13 cellular contexts compared by ENCODE assay signal in the genomic region with DNA sequence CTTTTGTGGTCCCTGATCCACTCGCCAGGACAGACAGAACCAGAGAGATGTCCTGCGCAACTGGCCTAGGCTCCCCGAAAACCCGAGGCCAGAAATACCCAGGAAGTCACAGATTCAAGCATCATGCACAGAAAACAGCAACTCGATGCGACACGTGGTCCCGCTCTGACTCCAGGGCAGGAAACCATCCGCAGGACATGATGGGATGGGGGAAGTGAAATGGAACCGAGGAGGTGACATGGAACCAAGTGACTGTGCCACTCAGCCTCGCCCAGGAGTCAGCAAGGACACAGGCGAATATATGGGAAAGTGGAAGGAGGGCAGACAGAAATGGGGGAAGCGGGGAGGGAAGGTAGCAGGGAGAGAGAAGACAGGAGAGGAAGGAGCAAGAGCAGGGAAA. TPM values are rescaled to one million over a fixed set of nuclear protein-coding genes. Genes with fewer than 3 reads are reported as not detected.
DNase-seq lines count a peak whose midpoint lies in the region; ATAC-seq and TF ChIP-seq lines count a peak whose summit lies in the region.
"Had no signal": no experiment of that assay in that cellular context is flagged by ENCODE, and none has a peak within 500 bp of the region (broad histone marks: within the 10 kb centered on the region; RNA-seq: fewer than 3 reads in every experiment).

No MANE protein-coding gene starts in this region.

- peak overlapping the region; percentile 67 for H3K56ac ChIP-seq in mesendoderm (ENCODE audit: low read length)

- WGBS in mesendoderm (ENCODE audit: extremely low coverage, insufficient coverage, low lambda C conversion rate): no CpG with 5 or more reads among the region's 13 CpGs

- H4K8ac ChIP-seq in mesendoderm (ENCODE audit: low read depth, low read length): no peak overlapping the region

- no peak for DNase-seq in activated T-cell treated with anti-CD3 and anti-CD28 coated beads, Interleukin-2, amount 50 U/mL, for 4 hours
- DNase-seq in activated T-cell treated with anti-CD3 and anti-CD28 coated beads, Interleukin-2, amount 50 U/mL, for 1 hour: no peak
- DNase-seq in ascending aorta (ENCODE audit: low spot score in 2 of 2) (no peak), mesendoderm (no peak), SJCRH30 (no peak), DMS79 (lab: John Stamatoyannopoulos, UW) (no peak)
- DNase-seq in stimulated activated naive CD4-positive, alpha-beta T cell (lab: John Stamatoyannopoulos, UW): no peak
- DNase-seq: activated CD4-positive, CD25-positive, alpha-beta regulatory T cell treated with anti-CD3 and anti-CD28 coated beads, Interleukin-2, amount 50 U/mL, for 72 hours; cerebellar nuclear complex; OCI-M1; stimulated activated CD4-positive, alpha-beta T cell treated with anti-CD3 and anti-CD28 coated beads, Interleukin-15, amount 100 ng/mL, for 24 hours; transverse colon had no signal

- H3K27ac ChIP-seq in ascending aorta: peak overlapping the region; percentile 97 to 98
- H3K27ac ChIP-seq in mesendoderm (ENCODE audit: low read depth, low read length): no peak overlapping the region
- H3K27ac ChIP-seq in stomach smooth muscle (ENCODE audit: low read length): no peak overlapping the region
- H3K27ac ChIP-seq in SJCRH30: no peak overlapping the region

- no peak overlapping the region for H2BK5ac ChIP-seq in mesendoderm (ENCODE audit: low read length)

- H4K5ac ChIP-seq in mesendoderm (ENCODE audit: low read length): no peak overlapping the region

- peaks cover 0 to 9% of the 10 kb centered on the region in 2 donors for H3K4me1 ChIP-seq in ascending aorta
- no peaks in the 10 kb centered on the region for H3K4me1 ChIP-seq in mesendoderm (ENCODE audit: control insufficient read depth, low read depth, low read length)
- peaks cover 19% of the 10 kb centered on the region for H3K4me1 ChIP-seq in stomach smooth muscle (ENCODE audit: control insufficient read depth, insufficient read depth, low read length)
- peaks cover 5% of the 10 kb centered on the region; the same call in 1 of the 2 replicates for H3K4me1 ChIP-seq in SJCRH30

- H3K4me1 Mint-ChIP-seq in activated T-cell treated with anti-CD3 and anti-CD28 coated beads, Interleukin-2, amount 50 U/mL, for 4 hours (ENCODE audit: low read depth): peaks cover 11% of the 10 kb centered on the region

- no peak overlapping the region for H3K18ac ChIP-seq in mesendoderm (ENCODE audit: low read length)

- H3K9me3 ChIP-seq in ascending aorta (peaks cover 10 to 44% of the 10 kb centered on the region in 2 donors), stomach smooth muscle (ENCODE audit: control insufficient read depth in 2 of 2, low read length in 2 of 2) (peaks cover 0 to 43% of the 10 kb centered on the region in 2 donors), SJCRH30 (replicated peaks) (peaks cover 7% of the 10 kb centered on the region)

- intact Hi-C loops in ascending aorta (cut with DNase I): loop anchor here (10.0 kb wide), 1 partner anchor 1702 kb away; a partner anchor contains a TSS

- no peak for ATAC-seq in activated T-cell treated with anti-CD3 and anti-CD28 coated beads, Interleukin-2, amount 50 U/mL, for 4 hours

- no peak overlapping the region for H3K9ac ChIP-seq in mesendoderm (ENCODE audit: low read length)
- peak overlapping the region; percentile 64 to 82 for H3K9ac ChIP-seq in stomach smooth muscle (ENCODE audit: low read length in 2 of 2)

- H3K4ac ChIP-seq in mesendoderm (ENCODE audit: low read depth, low read length): no peak overlapping the region

- H3K4me3 ChIP-seq in ascending aorta: peak overlapping the region; percentile 97 to 99
- no peak overlapping the region for H3K4me3 ChIP-seq in mesendoderm (ENCODE audit: low read length)
- peak overlapping the region; percentile 61 to 98 for H3K4me3 ChIP-seq in stomach smooth muscle (ENCODE audit: low read length in 2 of 2)
- H3K4me3 ChIP-seq in SJCRH30: no peak overlapping the region

- H2BK15ac ChIP-seq in mesendoderm (replicated peaks; ENCODE audit: low read depth): no peak overlapping the region

- H3K27me3 ChIP-seq in ascending aorta: no peaks in the 10 kb centered on the region
- no peaks in the 10 kb centered on the region for H3K27me3 ChIP-seq in mesendoderm (ENCODE audit: insufficient read depth, low read length, poor library complexity)
- H3K27me3 ChIP-seq in stomach smooth muscle (ENCODE audit: control insufficient read depth in 1 of 2, insufficient read depth in 2 of 2, low read length in 2 of 2): no peaks in the 10 kb centered on the region
- no peaks in the 10 kb centered on the region for H3K27me3 ChIP-seq in SJCRH30
- H3K27me3 ChIP-seq: transverse colon had no signal

- peaks cover 4% of the 10 kb centered on the region for H3K79me1 ChIP-seq in mesendoderm (ENCODE audit: low read length)

- H2AK5ac ChIP-seq in mesendoderm (ENCODE audit: low read length): no peak overlapping the region

- peak overlapping the region; percentile 72 for H3K4me3 Mint-ChIP-seq in activated T-cell treated with anti-CD3 and anti-CD28 coated beads, Interleukin-2, amount 50 U/mL, for 4 hours

- no peak overlapping the region for H3K23ac ChIP-seq in mesendoderm (ENCODE audit: low read length)

- no peak overlapping the region for H2BK120ac ChIP-seq in mesendoderm (ENCODE audit: low read depth, low read length)

- H3K36me3 Mint-ChIP-seq in activated T-cell treated with anti-CD3 and anti-CD28 coated beads, Interleukin-2, amount 50 U/mL, for 4 hours (ENCODE audit: insufficient read depth): peaks cover 13% of the 10 kb centered on the region

- no peak overlapping the region for H3K4me2 ChIP-seq in mesendoderm (ENCODE audit: low read length)

- peaks cover 3% of the 10 kb centered on the region for H3K79me2 ChIP-seq in mesendoderm (ENCODE audit: control insufficient read depth, insufficient read depth, low read length)

- no peak for TF ChIP-seq CTCF in ascending aorta (IDR thresholded peaks at IDR 0.05)

- H3K9me3 Mint-ChIP-seq in activated T-cell treated with anti-CD3 and anti-CD28 coated beads, Interleukin-2, amount 50 U/mL, for 4 hours: peaks cover 20% of the 10 kb centered on the region

- H3K36me3 ChIP-seq in ascending aorta (peaks cover 0 to 21% of the 10 kb centered on the region in 2 donors), mesendoderm (ENCODE audit: control insufficient read depth, insufficient read depth, low read length) (no peaks in the 10 kb centered on the region), stomach smooth muscle (ENCODE audit: control insufficient read depth in 2 of 2, insufficient read depth in 2 of 2, low read length in 2 of 2) (peaks cover 0 to 3% of the 10 kb centered on the region in 2 donors), SJCRH30 (no peaks in the 10 kb centered on the region)
- H3K36me3 ChIP-seq: transverse colon had no signal

- H3K27me3 Mint-ChIP-seq in activated T-cell treated with anti-CD3 and anti-CD28 coated beads, Interleukin-2, amount 50 U/mL, for 4 hours (ENCODE audit: low read depth): no peaks in the 10 kb centered on the region

RNA-seq across cellular contexts. Expression of a gene that starts 1.1 kb away (rescaled TPM):
- total RNA-seq in activated T-cell treated with anti-CD3 and anti-CD28 coated beads, Interleukin-2, amount 50 U/mL, for 4 hours: 10 to 100 TPM in 1 of 3 donors, 1 to 10 TPM in 2; 7.6 to 11.7 (median 9.5) TPM
- 181 TPM for total RNA-seq in ascending aorta
- 16.2 TPM for polyA plus RNA-seq in mesendoderm (2013, experiment 1 of 2)
- polyA plus RNA-seq in mesendoderm (2013, experiment 2 of 2): 17.3 TPM
- 17.5 and 17.9 TPM in 2 replicates for total RNA-seq in SJCRH30 (2014; rRNA removed; shearing (Covaris generic))

RNA-seq across cellular contexts. Expression of a gene that starts 37.8 kb away (rescaled TPM):
- total RNA-seq in activated T-cell treated with anti-CD3 and anti-CD28 coated beads, Interleukin-2, amount 50 U/mL, for 4 hours: under 1 TPM; 0.27 to 0.48 (median 0.37) TPM
- 3.7 TPM for total RNA-seq in ascending aorta
- polyA plus RNA-seq in mesendoderm (2013, experiment 1 of 2): 4.1 TPM
- polyA plus RNA-seq in mesendoderm (2013, experiment 2 of 2): 4.6 TPM
- 0.43 and 0.45 TPM in 2 replicates for total RNA-seq in SJCRH30 (2014; rRNA removed; shearing (Covaris generic))

RNA-seq across cellular contexts. Expression of a gene that starts 53.7 kb away (rescaled TPM):
- total RNA-seq in activated T-cell treated with anti-CD3 and anti-CD28 coated beads, Interleukin-2, amount 50 U/mL, for 4 hours: 1 to 10 TPM; 6.3 to 8.4 (median 7.0) TPM
- 3.8 TPM for total RNA-seq in ascending aorta
- polyA plus RNA-seq in mesendoderm (2013, experiment 1 of 2): 6.1 TPM
- 6.0 TPM for polyA plus RNA-seq in mesendoderm (2013, experiment 2 of 2)
- 9.3 and 9.7 TPM in 2 replicates for total RNA-seq in SJCRH30 (2014; rRNA removed; shearing (Covaris generic))

Comparison
In these comparisons a context has a peak if more than half of its experiments do, and no peak if none do; other contexts are left out.
1. H3K27ac ChIP-seq: peak in ascending aorta (2 of 2); none in mesendoderm (single experiment), stomach smooth muscle (single experiment) and SJCRH30 (single experiment).
2. H3K4me3 ChIP-seq: peak in ascending aorta (2 of 2) and stomach smooth muscle (2 of 2); none in mesendoderm (single experiment) and SJCRH30 (single experiment).